27 cellular contexts compared by ENCODE assay signal in the genomic region with DNA sequence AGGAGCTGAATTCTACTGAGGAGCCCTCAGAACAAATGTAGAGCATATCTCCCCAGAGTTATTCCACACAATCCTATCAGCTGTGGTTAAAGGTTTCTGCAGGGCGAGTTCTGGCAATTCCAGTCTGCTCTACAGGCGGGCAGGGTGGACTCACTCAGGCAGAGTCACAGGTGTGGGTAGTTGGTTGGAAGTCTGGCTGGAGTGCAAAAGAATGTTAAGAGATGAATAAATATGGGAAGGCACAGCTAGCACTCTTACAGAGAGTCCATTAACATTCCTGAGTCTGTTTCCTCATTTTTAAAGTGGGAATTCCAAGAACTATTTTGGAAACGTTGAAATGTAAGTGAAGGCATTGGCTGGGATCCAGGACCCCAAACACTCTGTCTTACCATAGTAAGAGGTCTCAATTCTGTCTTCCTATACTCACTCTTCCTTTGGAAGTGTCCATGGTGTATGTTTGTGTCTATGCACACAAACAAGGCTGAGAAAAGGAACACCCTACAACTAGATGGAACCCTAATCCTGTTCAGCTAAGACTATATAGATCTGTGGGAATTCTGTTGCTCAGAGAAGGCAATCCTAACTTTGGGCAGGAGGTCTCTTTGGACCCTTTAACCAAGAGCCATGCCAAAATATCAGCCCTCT.
"Had no signal": no experiment of that assay in that cellular context is flagged by ENCODE, and none has a peak within 500 bp of the region (broad histone marks: within the 10 kb centered on the region; RNA-seq: fewer than 3 reads in every experiment).

No MANE protein-coding gene starts in this region.

- H3K27me3 ChIP-seq: foreskin keratinocyte, heart left ventricle, pancreas, sigmoid colon had no signal

- H3K27ac ChIP-seq: foreskin keratinocyte, heart left ventricle, pancreas, prostate gland, sigmoid colon had no signal

- H3K9me3 ChIP-seq: heart left ventricle, pancreas, prostate gland, sigmoid colon had no signal

- H3K4me3 ChIP-seq: heart left ventricle, pancreas, prostate gland, sigmoid colon had no signal

- H3K27ac Mint-ChIP-seq: activated CD8-positive, alpha-beta T cell treated with anti-CD3 and anti-CD28 coated beads for 36 hours; activated naive CD4-positive, alpha-beta T cell treated with anti-CD3 and anti-CD28 coated beads, Interleukin-2, amount 50 U/mL, for 72 hours; activated T-helper 2 cell treated with anti-CD3 and anti-CD28 coated beads, Interferon-gamma antibody, Interleukin-2, Interleukin-4, amounts not matched to agents 10 μg/mL and 5 μg/mL and 100 μg/mL, durations not matched to agents 14 hours and 24 hours and 36 hours; brain; naive thymus-derived CD8-positive, alpha-beta T cell; stimulated activated effector memory CD8-positive, alpha-beta T cell treated with anti-CD3 and anti-CD28 coated beads, Interleukin-12 subunit alpha, Interleukin-12 subunit beta, amount 100 ng/mL, for 72 hours; stimulated activated naive CD8-positive, alpha-beta T cell treated with anti-CD3 and anti-CD28 coated beads, Interleukin-15, Interleukin-2, amounts not matched to agents 100 ng/mL and 50 ng/mL, for 24 hours had no signal

- H3K36me3 ChIP-seq: heart left ventricle, pancreas, prostate gland, sigmoid colon had no signal

- H3K27me3 Mint-ChIP-seq: stimulated activated naive CD8-positive, alpha-beta T cell treated with anti-CD3 and anti-CD28 coated beads, Interleukin-15, Interleukin-2, amounts not matched to agents 100 ng/mL and 50 ng/mL, for 24 hours had no signal

- DNase-seq: activated CD4-positive, alpha-beta T cell treated with anti-CD3 and anti-CD28 coated beads, Interleukin-2, amount 50 U/mL, for 1 hour; activated CD8-positive, alpha-beta T cell treated with anti-CD3 and anti-CD28 coated beads for 36 hours; activated T-cell treated with anti-CD3 and anti-CD28 coated beads, Interleukin-2, amount 50 U/mL, for 48 hours; anterior cingulate cortex; caudate nucleus; cortex of kidney; foreskin keratinocyte; heart left ventricle; hypothalamus; left ventricle myocardium superior; mesenchymal stem cell; naive thymus-derived CD8-positive, alpha-beta T cell; nucleus accumbens; sigmoid colon; small intestine; stimulated activated CD4-positive, alpha-beta T cell treated with anti-CD3 and anti-CD28 coated beads, Interleukin-4, amount 100 ng/mL, for 24 hours; substantia nigra; T-helper 2 cell had no signal

- H3K36me3 Mint-ChIP-seq: activated naive CD4-positive, alpha-beta T cell treated with anti-CD3 and anti-CD28 coated beads, Interleukin-2, amount 50 U/mL, for 72 hours; brain; stimulated activated effector memory CD8-positive, alpha-beta T cell treated with anti-CD3 and anti-CD28 coated beads, Interleukin-12 subunit alpha, Interleukin-12 subunit beta, amount 100 ng/mL, for 72 hours had no signal

- ATAC-seq: activated CD8-positive, alpha-beta T cell treated with anti-CD3 and anti-CD28 coated beads for 36 hours; activated naive CD4-positive, alpha-beta T cell treated with anti-CD3 and anti-CD28 coated beads, Interleukin-2, amount 50 U/mL, for 72 hours; esophagus mucosa; foreskin keratinocyte; heart left ventricle; left ventricle myocardium superior; naive thymus-derived CD8-positive, alpha-beta T cell; stimulated activated effector memory CD8-positive, alpha-beta T cell treated with anti-CD3 and anti-CD28 coated beads, Interleukin-12 subunit alpha, Interleukin-12 subunit beta, amount 100 ng/mL, for 72 hours had no signal

- H3K4me1 ChIP-seq: foreskin keratinocyte, heart left ventricle, pancreas, prostate gland, sigmoid colon had no signal

- H3K4me1 Mint-ChIP-seq: brain; naive thymus-derived CD8-positive, alpha-beta T cell; neural crest cell; stimulated activated effector memory CD8-positive, alpha-beta T cell treated with anti-CD3 and anti-CD28 coated beads, Interleukin-12 subunit alpha, Interleukin-12 subunit beta, amount 100 ng/mL, for 72 hours had no signal

- H3K4me3 Mint-ChIP-seq: activated CD8-positive, alpha-beta T cell treated with anti-CD3 and anti-CD28 coated beads for 36 hours; brain; naive thymus-derived CD8-positive, alpha-beta T cell; neural crest cell; stimulated activated effector memory CD8-positive, alpha-beta T cell treated with anti-CD3 and anti-CD28 coated beads, Interleukin-12 subunit alpha, Interleukin-12 subunit beta, amount 100 ng/mL, for 72 hours; stimulated activated naive CD8-positive, alpha-beta T cell treated with anti-CD3 and anti-CD28 coated beads, Interleukin-15, Interleukin-2, amounts not matched to agents 100 ng/mL and 50 ng/mL, for 24 hours had no signal

- H3K9me3 Mint-ChIP-seq: brain had no signal
